In genomic region chr4:98181815-98182214, GRCh38 we compare ENCODE assay signal across 19 cellular contexts. TPM values are rescaled to one million over a fixed set of nuclear protein-coding genes. Genes with fewer than 3 reads are reported as not detected.
DNase-seq lines count a peak whose midpoint lies in the region; ATAC-seq, FAIRE-seq and TF ChIP-seq lines count a peak whose summit lies in the region.
"Had no signal": no experiment of that assay in that cellular context is flagged by ENCODE, and none has a peak within 500 bp of the region (broad histone marks: within the 10 kb centered on the region; RNA-seq: fewer than 3 reads in every experiment).

No MANE protein-coding gene starts in this region.

- no peak overlapping the region for H3K4ac ChIP-seq in trophoblast cell (ENCODE audit: low read depth, low read length)

- dilution Hi-C loops in keratinocyte (cut with MboI; ENCODE audit: extremely low pct_ligation_motif_present, low sequenced_read_pairs), result no loop called here

- H3K18ac ChIP-seq in trophoblast cell (ENCODE audit: low read length), result no peak overlapping the region

- H3K27ac ChIP-seq in keratinocyte (ENCODE audit: control insufficient read depth, insufficient read depth, low read length) (no peak overlapping the region), trophoblast cell (ENCODE audit: low read depth, low read length) (no peak overlapping the region)
- no peak overlapping the region for H3K27ac ChIP-seq in CD4-positive, alpha-beta memory T cell (ENCODE audit: low read depth, low read length)
- H3K27ac ChIP-seq: KMS-11, psoas muscle had no signal

- no peak overlapping the region for H2BK12ac ChIP-seq in trophoblast cell (ENCODE audit: low read length)

- no peaks in the 10 kb centered on the region for H3K9me3 ChIP-seq in keratinocyte (ENCODE audit: control insufficient read depth, low read depth, low read length)
- H3K9me3 ChIP-seq in trophoblast cell (ENCODE audit: insufficient read depth, low read depth, low read length), result no peaks in the 10 kb centered on the region
- no peaks in the 10 kb centered on the region for H3K9me3 ChIP-seq in CD4-positive, alpha-beta memory T cell (ENCODE audit: control insufficient read depth in 1 of 2, low read length in 2 of 2)
- H3K9me3 ChIP-seq: HAP-1, psoas muscle had no signal

- WGBS in trophoblast cell (ENCODE audit: extremely low coverage, insufficient coverage, insufficient read length), result no CpG with 5 or more reads among the region's 3 CpGs

- CTCF ChIA-PET in CD4-positive, alpha-beta memory T cell (lab: Charles Lee; ENCODE audit: partially characterized antibody), result interaction anchor here (1.2 kb wide), 1 partner anchor 39 kb away, joined by 3 read pairs; the partner anchor contains the start of gene STPG2

- no peak overlapping the region for H3K4me3 Mint-ChIP-seq in CD4-positive, alpha-beta memory T cell
- H3K4me3 Mint-ChIP-seq: activated naive CD8-positive, alpha-beta T cell treated with anti-CD3 and anti-CD28 coated beads, Interleukin-2, amount 10 ng/mL, durations not matched to agents 7 days and 5 days; CD4-positive, CD25-positive, alpha-beta regulatory T cell; memory B cell had no signal

- no peak overlapping the region for H4K8ac ChIP-seq in trophoblast cell (ENCODE audit: low read depth, low read length)

- peaks cover 2% of the 10 kb centered on the region in 2 donors for H3K27me3 Mint-ChIP-seq in CD4-positive, alpha-beta memory T cell
- H3K27me3 Mint-ChIP-seq: activated naive CD8-positive, alpha-beta T cell treated with anti-CD3 and anti-CD28 coated beads, Interleukin-2, amount 10 ng/mL, durations not matched to agents 7 days and 5 days; memory B cell had no signal

- POLR2A ChIA-PET in CD4-positive, alpha-beta memory T cell (lab: Charles Lee; ENCODE audit: partially characterized antibody), result no interaction called here

- H2AFZ ChIP-seq in keratinocyte (ENCODE audit: control insufficient read depth, low read length) (no peak overlapping the region), trophoblast cell (ENCODE audit: insufficient read depth, low read length, poor library complexity) (no peak overlapping the region)

- DNase-seq in EL (peak; percentile 12), astrocyte of the hippocampus (ENCODE audit: low read depth, low spot score) (peak; percentile 13), keratinocyte (ENCODE audit: low read depth, low spot score) (no peak), trophoblast cell (no peak), DMS114 treated with DMSO at 0.1 percent for 48 hours (lab: John Stamatoyannopoulos, UW; ENCODE audit: unreplicated experiment) (no peak)
- DNase-seq in CD4-positive, alpha-beta memory T cell, result no peak
- DNase-seq: activated naive CD8-positive, alpha-beta T cell treated with anti-CD3 and anti-CD28 coated beads, Interleukin-2, amount 10 ng/mL, durations not matched to agents 7 days and 5 days; effector CD4-positive, alpha-beta T cell; NCI-H2171; OCI-M1; psoas muscle; stimulated activated naive CD4-positive, alpha-beta T cell treated with Interleukin-2 at 50 U/mL for 16 hours had no signal

- H3K27me3 ChIP-seq in keratinocyte (ENCODE audit: control insufficient read depth, extremely low read depth, insufficient read depth, low read length) (no peaks in the 10 kb centered on the region), trophoblast cell (ENCODE audit: insufficient read depth, low read length) (no peaks in the 10 kb centered on the region)
- H3K27me3 ChIP-seq in CD4-positive, alpha-beta memory T cell (ENCODE audit: insufficient read depth, low read length), result no peaks in the 10 kb centered on the region

- no peaks in the 10 kb centered on the region for H3K36me3 Mint-ChIP-seq in CD4-positive, alpha-beta memory T cell
- H3K36me3 Mint-ChIP-seq: activated naive CD8-positive, alpha-beta T cell treated with anti-CD3 and anti-CD28 coated beads, Interleukin-2, amount 10 ng/mL, durations not matched to agents 7 days and 5 days had no signal

- H3K4me1 ChIP-seq in keratinocyte (ENCODE audit: control insufficient read depth, extremely low read depth, insufficient read depth, low read length), result no peaks in the 10 kb centered on the region
- no peaks in the 10 kb centered on the region for H3K4me1 ChIP-seq in trophoblast cell (ENCODE audit: control insufficient read depth in 1 of 2, insufficient read depth in 2 of 2, low read length in 2 of 2)
- H3K4me1 ChIP-seq in CD4-positive, alpha-beta memory T cell (ENCODE audit: insufficient read depth, low read length), result no peaks in the 10 kb centered on the region
- H3K4me1 ChIP-seq: psoas muscle had no signal

- TF ChIP-seq CTCF in keratinocyte (optimal IDR thresholded peaks at IDR 0.05 in 1 of 3, IDR thresholded peaks at IDR 0.05 in 1 of 3, conservative IDR thresholded peaks at IDR 0.05 in 1 of 3; ENCODE audit: extremely low read depth in 1 of 3, insufficient read depth in 2 of 3, low read length in 3 of 3), result no peak

- peak; percentile 49 for FAIRE-seq in keratinocyte (lab: Jason Lieb, UNC)
- FAIRE-seq: GM19239 had no signal

- no peak overlapping the region for H2AK5ac ChIP-seq in trophoblast cell (ENCODE audit: low read length)

- H3K36me3 ChIP-seq in keratinocyte (ENCODE audit: control insufficient read depth in 2 of 2, extremely low read depth in 1 of 2, insufficient read depth in 2 of 2, low read length in 2 of 2), result no peaks in the 10 kb centered on the region
- H3K36me3 ChIP-seq in trophoblast cell (ENCODE audit: control insufficient read depth in 1 of 2, insufficient read depth in 2 of 2, low read length in 2 of 2), result no peaks in the 10 kb centered on the region
- H3K36me3 ChIP-seq in CD4-positive, alpha-beta memory T cell (ENCODE audit: insufficient read depth, low read length), result no peaks in the 10 kb centered on the region
- H3K36me3 ChIP-seq: HAP-1 had no signal

- no peaks in the 10 kb centered on the region for H3K9me3 Mint-ChIP-seq in CD4-positive, alpha-beta memory T cell
- H3K9me3 Mint-ChIP-seq: memory B cell had no signal

- no peaks in the 10 kb centered on the region for H4K20me1 ChIP-seq in keratinocyte (ENCODE audit: control insufficient read depth, extremely low read depth, insufficient read depth, low read length)

- H3K9ac ChIP-seq in keratinocyte (ENCODE audit: control insufficient read depth, extremely low read depth, insufficient read depth, low read length), result no peak overlapping the region
- no peak overlapping the region for H3K9ac ChIP-seq in trophoblast cell (ENCODE audit: low read length)
- H3K9ac ChIP-seq: KMS-11 had no signal

- no peak overlapping the region for H4K12ac ChIP-seq in trophoblast cell (ENCODE audit: low read depth, low read length)

- ATAC-seq in HG03039 (IDR thresholded peaks at IDR 0.05; ENCODE audit: unreplicated experiment) (peak; percentile 58), HG03175 (IDR thresholded peaks at IDR 0.05; ENCODE audit: unreplicated experiment) (no peak)
- ATAC-seq: psoas muscle had no signal

- H3K4me1 Mint-ChIP-seq in CD4-positive, alpha-beta memory T cell, result no peaks in the 10 kb centered on the region
- H3K4me1 Mint-ChIP-seq: activated naive CD8-positive, alpha-beta T cell treated with anti-CD3 and anti-CD28 coated beads, Interleukin-2, amount 10 ng/mL, durations not matched to agents 7 days and 5 days had no signal

- intact Hi-C loops in CD4-positive, alpha-beta memory T cell (cut with micrococcal nuclease), result no loop called here

- H3K14ac ChIP-seq in trophoblast cell (ENCODE audit: low read length), result no peak overlapping the region

- H3K4me2 ChIP-seq in keratinocyte (ENCODE audit: control insufficient read depth, extremely low read depth, insufficient read depth, low read depth, low read length) (no peak overlapping the region), trophoblast cell (ENCODE audit: low read length) (no peak overlapping the region)
- H3K4me2 ChIP-seq: KMS-11 had no signal

- no peak overlapping the region for H2BK120ac ChIP-seq in trophoblast cell (ENCODE audit: insufficient read depth, low read length, poor library complexity)

- no peak overlapping the region for H4K91ac ChIP-seq in trophoblast cell (ENCODE audit: low read depth, low read length)

- H3K9me1 ChIP-seq in keratinocyte (ENCODE audit: control insufficient read depth, extremely low read depth, insufficient read depth, low read length), result no peaks in the 10 kb centered on the region

- H3K4me3 ChIP-seq in keratinocyte (ENCODE audit: control insufficient read depth in 2 of 3, extremely low read depth in 1 of 3, insufficient read depth in 2 of 3, low read depth in 1 of 3, low read length in 3 of 3), result no peak overlapping the region
- no peak overlapping the region for H3K4me3 ChIP-seq in trophoblast cell (ENCODE audit: low read depth, low read length)
- H3K4me3 ChIP-seq in CD4-positive, alpha-beta memory T cell (ENCODE audit: low read length in 2 of 2), result no peak overlapping the region
- H3K4me3 ChIP-seq: HAP-1, psoas muscle had no signal

- no peak overlapping the region for H2BK5ac ChIP-seq in trophoblast cell (ENCODE audit: low read depth, low read length, poor library complexity)

- no peaks in the 10 kb centered on the region for H3K79me1 ChIP-seq in trophoblast cell (ENCODE audit: low read length)

- no peaks in the 10 kb centered on the region for H3K79me2 ChIP-seq in keratinocyte (ENCODE audit: control insufficient read depth, insufficient read depth, low read length)
- H3K79me2 ChIP-seq in trophoblast cell (ENCODE audit: control insufficient read depth, insufficient read depth, low read length, poor library complexity), result no peaks in the 10 kb centered on the region

- H3K23ac ChIP-seq in trophoblast cell (ENCODE audit: low read length), result no peak overlapping the region

- H3K27ac Mint-ChIP-seq in CD4-positive, alpha-beta memory T cell, result no peak overlapping the region
- H3K27ac Mint-ChIP-seq: activated naive CD8-positive, alpha-beta T cell treated with anti-CD3 and anti-CD28 coated beads, Interleukin-2, amount 10 ng/mL, durations not matched to agents 7 days and 5 days; CD4-positive, CD25-positive, alpha-beta regulatory T cell; memory B cell had no signal

RNA-seq across cellular contexts. Expression of gene STPG2, which starts 38.5 kb away (rescaled TPM):
- polyA plus RNA-seq in keratinocyte, result 0.07 TPM in 1 of 3 replicates, not detected in the others
- polyA plus RNA-seq in keratinocyte (2011; ENCODE audit: low read depth), result not detected
- 0.04 TPM in 2 replicates for polyA plus RNA-seq in keratinocyte (2011; cell fraction: cytosol; rRNA removed)
- 0.08 and 0.13 TPM in 2 replicates for polyA plus RNA-seq in keratinocyte (2011; cell fraction: nucleus; rRNA removed)
- 0.16 TPM in 1 of 2 replicates, not detected in the other for polyA plus RNA-seq in keratinocyte (2012; ENCODE audit: low replicate concordance)
- 0.33 to 0.51 TPM in 2 of 3 replicates, not detected in the other for polyA minus RNA-seq in keratinocyte
- polyA minus RNA-seq in keratinocyte (2011; cell fraction: cytosol; rRNA and poly(A)+ RNA removed), result not detected
- 0.32 and 0.39 TPM in 2 replicates for polyA minus RNA-seq in keratinocyte (2011; cell fraction: nucleus; rRNA and poly(A)+ RNA removed)
- polyA plus RNA-seq in trophoblast cell (2013), result 0.04 and 0.08 TPM in 2 replicates
- total RNA-seq in CD4-positive, alpha-beta memory T cell, result under 1 TPM; 0.47 to 0.84 TPM
- not detected for polyA plus RNA-seq in CD4-positive, alpha-beta memory T cell
- total RNA-seq: activated naive CD8-positive, alpha-beta T cell treated with anti-CD3 and anti-CD28 coated beads, Interleukin-2, amount 10 ng/mL, durations not matched to agents 7 days and 5 days had no signal

Comparison
In these comparisons a context has a peak if more than half of its experiments do, and no peak if none do; other contexts are left out.
1. DNase-seq: peak in EL (single experiment) and astrocyte of the hippocampus (single experiment); none in keratinocyte (single experiment), trophoblast cell (0 of 2), DMS114 treated with DMSO at 0.1 percent for 48 hours (single experiment) and CD4-positive, alpha-beta memory T cell (0 of 5).